In genomic region chr6:119197271-119197670, GRCh38 we compare ENCODE assay signal across 16 cellular contexts.
"Had no signal": no experiment of that assay in that cellular context is flagged by ENCODE, and none has a peak within 500 bp of the region (broad histone marks: within the 10 kb centered on the region; RNA-seq: fewer than 3 reads in every experiment).

No MANE protein-coding gene starts in this region.

- H3K4me1 Mint-ChIP-seq: activated CD4-positive, alpha-beta memory T cell treated with anti-CD3 and anti-CD28 coated beads, Interleukin-2, amount 10 ng/mL, durations not matched to agents 7 days and 5 days; stimulated activated memory B cell treated with anti-CD40 and anti-IgM and Interleukin-4, amounts not matched to agents 10 μg/mL and 1 μg/mL and 100 μg/mL, for 72 hours had no signal

- H3K4me3 Mint-ChIP-seq: activated CD4-positive, alpha-beta memory T cell treated with anti-CD3 and anti-CD28 coated beads, Interleukin-2, amount 10 ng/mL, durations not matched to agents 7 days and 5 days; activated T-cell treated with anti-CD3 and anti-CD28 coated beads, Interleukin-2, amount 50 U/mL, for 24 hours; natural killer cell; stimulated activated memory B cell treated with anti-CD40 and anti-IgM and Interleukin-4, amounts not matched to agents 10 μg/mL and 1 μg/mL and 100 μg/mL, for 72 hours; T-helper 2 cell treated with Interferon-gamma antibody and Interleukin-4, amounts not matched to agents 5 μg/mL and 100 μg/mL, for 36 hours had no signal

- H3K9me3 Mint-ChIP-seq: activated CD4-positive, alpha-beta memory T cell treated with anti-CD3 and anti-CD28 coated beads, Interleukin-2, amount 10 ng/mL, durations not matched to agents 7 days and 5 days; activated T-cell treated with anti-CD3 and anti-CD28 coated beads, Interleukin-2, amount 50 U/mL, for 24 hours; natural killer cell; stimulated activated memory B cell treated with anti-CD40 and anti-IgM and Interleukin-4, amounts not matched to agents 10 μg/mL and 1 μg/mL and 100 μg/mL, for 72 hours; T-helper 2 cell treated with Interferon-gamma antibody and Interleukin-4, amounts not matched to agents 5 μg/mL and 100 μg/mL, for 36 hours had no signal

- H3K27ac Mint-ChIP-seq: activated CD4-positive, alpha-beta memory T cell treated with anti-CD3 and anti-CD28 coated beads, Interleukin-2, amount 10 ng/mL, durations not matched to agents 7 days and 5 days; stimulated activated memory B cell treated with anti-CD40 and anti-IgM and Interleukin-4, amounts not matched to agents 10 μg/mL and 1 μg/mL and 100 μg/mL, for 72 hours; T-helper 2 cell treated with Interferon-gamma antibody and Interleukin-4, amounts not matched to agents 5 μg/mL and 100 μg/mL, for 36 hours had no signal

- H3K27ac ChIP-seq: esophagus squamous epithelium, sigmoid colon, thyroid gland had no signal

- FAIRE-seq: astrocyte, islet of Langerhans, TTC549 had no signal

- DNase-seq: activated CD4-positive, alpha-beta memory T cell treated with anti-CD3 and anti-CD28 coated beads, Interleukin-2, amount 10 ng/mL, durations not matched to agents 7 days and 5 days; activated CD4-positive, alpha-beta T cell treated with anti-CD3 and anti-CD28 coated beads for 4 hours; activated naive CD4-positive, alpha-beta T cell treated with anti-CD3 and anti-CD28 coated beads, Interleukin-2, amount 50 U/mL, for 16 hours; activated T-cell treated with anti-CD3 and anti-CD28 coated beads, Interleukin-2, amount 50 U/mL, for 24 hours; effector CD4-positive, alpha-beta T cell; esophagus squamous epithelium; left cardiac atrium; natural killer cell; sigmoid colon; stimulated activated CD4-positive, alpha-beta T cell treated with anti-CD3 and anti-CD28 coated beads, Interleukin-4, amount 100 ng/mL, for 24 hours; thyroid gland had no signal

- ATAC-seq: left cardiac atrium; stimulated activated memory B cell treated with anti-CD40 and anti-IgM and Interleukin-4, amounts not matched to agents 10 μg/mL and 1 μg/mL and 100 μg/mL, for 72 hours had no signal

- H3K27me3 ChIP-seq: esophagus squamous epithelium, sigmoid colon, thyroid gland had no signal

- H3K4me3 ChIP-seq: esophagus squamous epithelium, sigmoid colon, thyroid gland had no signal

- H3K27me3 Mint-ChIP-seq: activated CD4-positive, alpha-beta memory T cell treated with anti-CD3 and anti-CD28 coated beads, Interleukin-2, amount 10 ng/mL, durations not matched to agents 7 days and 5 days; activated T-cell treated with anti-CD3 and anti-CD28 coated beads, Interleukin-2, amount 50 U/mL, for 24 hours; stimulated activated memory B cell treated with anti-CD40 and anti-IgM and Interleukin-4, amounts not matched to agents 10 μg/mL and 1 μg/mL and 100 μg/mL, for 72 hours had no signal
